3 cellular contexts compared by ENCODE assay signal in the genomic region with DNA sequence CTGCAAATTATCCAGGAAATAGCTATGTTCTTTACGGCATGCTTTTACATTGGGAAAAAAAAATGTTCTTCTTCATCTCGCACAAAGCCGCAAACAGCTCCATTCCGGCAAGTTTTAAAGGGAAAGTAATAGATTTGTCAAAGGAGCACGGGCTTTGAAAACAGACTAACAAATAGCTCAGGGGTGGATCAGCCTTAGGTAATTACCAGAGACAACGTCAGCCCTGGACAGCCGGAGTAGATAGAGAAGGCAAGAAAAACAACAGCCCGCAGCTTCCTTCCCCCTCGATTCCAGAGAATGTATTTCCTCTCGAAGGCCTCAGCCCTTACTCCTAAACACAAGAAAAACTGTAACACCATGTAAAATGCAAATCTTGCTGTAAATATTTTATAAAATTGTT.
TF ChIP-seq lines count a peak whose summit lies in the region.

No MANE protein-coding gene starts in this region.

TF ChIP-seq in SK-N-SH, 30 proteins besides CTCF, POLR2A, EP300 and RAD21 (continued from another document):
- TF ChIP-seq TEAD4 (IDR thresholded peaks at IDR 0.05; ENCODE audit: borderline replicate concordance, insufficient read depth) (no peak), YY1 (IDR thresholded peaks at IDR 0.05; ENCODE audit: low read depth) (no peak), ZBTB33 (IDR thresholded peaks at IDR 0.05; ENCODE audit: borderline replicate concordance, low read depth) (no peak), FOXM1 (IDR thresholded peaks at IDR 0.05; ENCODE audit: low read depth) (no peak), MEF2A (IDR thresholded peaks at IDR 0.05; ENCODE audit: borderline replicate concordance, low read depth) (no peak), EZH2phosphoT487 (IDR thresholded peaks at IDR 0.05; ENCODE audit: borderline replicate concordance, low read depth) (no peak), RXRA (IDR thresholded peaks at IDR 0.05; ENCODE audit: borderline replicate concordance, low read depth) (no peak), GABPA (IDR thresholded peaks at IDR 0.05; ENCODE audit: low read depth) (no peak), MXI1 (IDR thresholded peaks at IDR 0.05; ENCODE audit: low read depth, low read length) (no peak), CHD2 (IDR thresholded peaks at IDR 0.05; ENCODE audit: low read length, partially characterized antibody) (no peak), ELF1 (IDR thresholded peaks at IDR 0.05) (no peak)
- TF ChIP-seq, protein P1, sequence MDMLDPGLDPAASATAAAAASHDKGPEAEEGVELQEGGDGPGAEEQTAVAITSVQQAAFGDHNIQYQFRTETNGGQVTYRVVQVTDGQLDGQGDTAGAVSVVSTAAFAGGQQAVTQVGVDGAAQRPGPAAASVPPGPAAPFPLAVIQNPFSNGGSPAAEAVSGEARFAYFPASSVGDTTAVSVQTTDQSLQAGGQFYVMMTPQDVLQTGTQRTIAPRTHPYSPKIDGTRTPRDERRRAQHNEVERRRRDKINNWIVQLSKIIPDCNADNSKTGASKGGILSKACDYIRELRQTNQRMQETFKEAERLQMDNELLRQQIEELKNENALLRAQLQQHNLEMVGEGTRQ (IDR thresholded peaks at IDR 0.05; ENCODE audit: borderline replicate concordance, low read depth, low read length) = no peak
- TF ChIP-seq, protein P2, sequence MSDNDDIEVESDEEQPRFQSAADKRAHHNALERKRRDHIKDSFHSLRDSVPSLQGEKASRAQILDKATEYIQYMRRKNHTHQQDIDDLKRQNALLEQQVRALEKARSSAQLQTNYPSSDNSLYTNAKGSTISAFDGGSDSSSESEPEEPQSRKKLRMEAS (IDR thresholded peaks at IDR 0.05; ENCODE audit: low read depth) = no peak
- TF ChIP-seq, protein P3, sequence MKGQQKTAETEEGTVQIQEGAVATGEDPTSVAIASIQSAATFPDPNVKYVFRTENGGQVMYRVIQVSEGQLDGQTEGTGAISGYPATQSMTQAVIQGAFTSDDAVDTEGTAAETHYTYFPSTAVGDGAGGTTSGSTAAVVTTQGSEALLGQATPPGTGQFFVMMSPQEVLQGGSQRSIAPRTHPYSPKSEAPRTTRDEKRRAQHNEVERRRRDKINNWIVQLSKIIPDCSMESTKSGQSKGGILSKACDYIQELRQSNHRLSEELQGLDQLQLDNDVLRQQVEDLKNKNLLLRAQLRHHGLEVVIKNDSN (IDR thresholded peaks at IDR 0.05; ENCODE audit: borderline replicate concordance, low read depth) = no peak

TF ChIP-seq in SK-N-SH treated with all-trans-retinoic acid at 6 μM for 48 hours, 23 proteins besides CTCF, POLR2A, EP300 and RAD21 (continued from another document):
- TF ChIP-seq, protein P4, sequence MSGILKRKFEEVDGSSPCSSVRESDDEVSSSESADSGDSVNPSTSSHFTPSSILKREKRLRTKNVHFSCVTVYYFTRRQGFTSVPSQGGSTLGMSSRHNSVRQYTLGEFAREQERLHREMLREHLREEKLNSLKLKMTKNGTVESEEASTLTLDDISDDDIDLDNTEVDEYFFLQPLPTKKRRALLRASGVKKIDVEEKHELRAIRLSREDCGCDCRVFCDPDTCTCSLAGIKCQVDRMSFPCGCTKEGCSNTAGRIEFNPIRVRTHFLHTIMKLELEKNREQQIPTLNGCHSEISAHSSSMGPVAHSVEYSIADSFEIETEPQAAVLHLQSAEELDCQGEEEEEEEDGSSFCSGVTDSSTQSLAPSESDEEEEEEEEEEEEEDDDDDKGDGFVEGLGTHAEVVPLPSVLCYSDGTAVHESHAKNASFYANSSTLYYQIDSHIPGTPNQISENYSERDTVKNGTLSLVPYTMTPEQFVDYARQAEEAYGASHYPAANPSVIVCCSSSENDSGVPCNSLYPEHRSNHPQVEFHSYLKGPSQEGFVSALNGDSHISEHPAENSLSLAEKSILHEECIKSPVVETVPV (CRISPR knock-in tag; IDR thresholded peaks at IDR 0.05) = no peak
- TF ChIP-seq ARNTL (CRISPR knock-in tag; IDR thresholded peaks at IDR 0.05; ENCODE audit: borderline replicate concordance, low read depth) (no peak), GLIS3 (CRISPR knock-in tag; IDR thresholded peaks at IDR 0.05) (no peak), RARB (CRISPR knock-in tag; IDR thresholded peaks at IDR 0.05) (no peak)
- TF ChIP-seq, protein P5, sequence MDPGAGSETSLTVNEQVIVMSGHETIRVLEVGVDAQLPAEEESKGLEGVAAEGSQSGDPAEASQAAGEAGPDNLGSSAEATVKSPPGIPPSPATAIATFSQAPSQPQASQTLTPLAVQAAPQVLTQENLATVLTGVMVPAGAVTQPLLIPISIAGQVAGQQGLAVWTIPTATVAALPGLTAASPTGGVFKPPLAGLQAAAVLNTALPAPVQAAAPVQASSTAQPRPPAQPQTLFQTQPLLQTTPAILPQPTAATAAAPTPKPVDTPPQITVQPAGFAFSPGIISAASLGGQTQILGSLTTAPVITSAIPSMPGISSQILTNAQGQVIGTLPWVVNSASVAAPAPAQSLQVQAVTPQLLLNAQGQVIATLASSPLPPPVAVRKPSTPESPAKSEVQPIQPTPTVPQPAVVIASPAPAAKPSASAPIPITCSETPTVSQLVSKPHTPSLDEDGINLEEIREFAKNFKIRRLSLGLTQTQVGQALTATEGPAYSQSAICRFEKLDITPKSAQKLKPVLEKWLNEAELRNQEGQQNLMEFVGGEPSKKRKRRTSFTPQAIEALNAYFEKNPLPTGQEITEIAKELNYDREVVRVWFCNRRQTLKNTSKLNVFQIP (CRISPR knock-in tag; IDR thresholded peaks at IDR 0.05; ENCODE audit: borderline replicate concordance, low read depth) = no peak

TF ChIP-seq in GM12878, 131 proteins besides CTCF, POLR2A, EP300 and RAD21 (continued from another document):
- TF ChIP-seq, protein P6, sequence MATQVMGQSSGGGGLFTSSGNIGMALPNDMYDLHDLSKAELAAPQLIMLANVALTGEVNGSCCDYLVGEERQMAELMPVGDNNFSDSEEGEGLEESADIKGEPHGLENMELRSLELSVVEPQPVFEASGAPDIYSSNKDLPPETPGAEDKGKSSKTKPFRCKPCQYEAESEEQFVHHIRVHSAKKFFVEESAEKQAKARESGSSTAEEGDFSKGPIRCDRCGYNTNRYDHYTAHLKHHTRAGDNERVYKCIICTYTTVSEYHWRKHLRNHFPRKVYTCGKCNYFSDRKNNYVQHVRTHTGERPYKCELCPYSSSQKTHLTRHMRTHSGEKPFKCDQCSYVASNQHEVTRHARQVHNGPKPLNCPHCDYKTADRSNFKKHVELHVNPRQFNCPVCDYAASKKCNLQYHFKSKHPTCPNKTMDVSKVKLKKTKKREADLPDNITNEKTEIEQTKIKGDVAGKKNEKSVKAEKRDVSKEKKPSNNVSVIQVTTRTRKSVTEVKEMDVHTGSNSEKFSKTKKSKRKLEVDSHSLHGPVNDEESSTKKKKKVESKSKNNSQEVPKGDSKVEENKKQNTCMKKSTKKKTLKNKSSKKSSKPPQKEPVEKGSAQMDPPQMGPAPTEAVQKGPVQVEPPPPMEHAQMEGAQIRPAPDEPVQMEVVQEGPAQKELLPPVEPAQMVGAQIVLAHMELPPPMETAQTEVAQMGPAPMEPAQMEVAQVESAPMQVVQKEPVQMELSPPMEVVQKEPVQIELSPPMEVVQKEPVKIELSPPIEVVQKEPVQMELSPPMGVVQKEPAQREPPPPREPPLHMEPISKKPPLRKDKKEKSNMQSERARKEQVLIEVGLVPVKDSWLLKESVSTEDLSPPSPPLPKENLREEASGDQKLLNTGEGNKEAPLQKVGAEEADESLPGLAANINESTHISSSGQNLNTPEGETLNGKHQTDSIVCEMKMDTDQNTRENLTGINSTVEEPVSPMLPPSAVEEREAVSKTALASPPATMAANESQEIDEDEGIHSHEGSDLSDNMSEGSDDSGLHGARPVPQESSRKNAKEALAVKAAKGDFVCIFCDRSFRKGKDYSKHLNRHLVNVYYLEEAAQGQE (IDR thresholded peaks at IDR 0.05; ENCODE audit: low read depth, low read length) = no peak
- TF ChIP-seq PAX5 (IDR thresholded peaks at IDR 0.05; ENCODE audit: borderline replicate concordance, low read depth, low read length) (no peak), CEBPB (IDR thresholded peaks at IDR 0.05; ENCODE audit: borderline replicate concordance in 1 of 2, low read depth in 2 of 2, low read length in 2 of 2) (no peak)
